Comparison of ENCODE assay signal across 8 cellular contexts in genomic region chr1:227234998-227235405, GRCh38.
A peak's percentile ranks its signal among the peaks of the same experiment; 100 is the strongest.
DNase-seq lines count a peak whose midpoint lies in the region; ATAC-seq, FAIRE-seq and TF ChIP-seq lines count a peak whose summit lies in the region.

No MANE protein-coding gene starts in this region.

- no peak overlapping the region for H3K4me3 ChIP-seq in bronchial epithelial cell (ENCODE audit: low read depth, low read length)

- no peaks in the 10 kb centered on the region for H3K36me3 ChIP-seq in bronchial epithelial cell (ENCODE audit: control insufficient read depth, insufficient read depth, low read length)

- DNase-seq in CMK (ENCODE audit: low read depth) (peak; percentile 59), NCI-H69 (lab: John Stamatoyannopoulos, UW) (peak; percentile 82), bronchial epithelial cell (ENCODE audit: low read depth) (peak; percentile 77), left kidney (ENCODE audit: low read depth, low spot score) (peak; percentile 82)
- no peak for DNase-seq in stimulated activated CD4-positive, alpha-beta T cell treated with anti-CD3 and anti-CD28 coated beads, Interleukin-12 subunit alpha, Interleukin-12 subunit beta, amount 100 ng/mL, for 4 hours

- ATAC-seq in GM19351 (IDR thresholded peaks at IDR 0.05; ENCODE audit: unreplicated experiment): peak; percentile 77
- ATAC-seq in GM18867 (IDR thresholded peaks at IDR 0.05; ENCODE audit: unreplicated experiment): no peak
- ATAC-seq in HG03520 (IDR thresholded peaks at IDR 0.05; ENCODE audit: unreplicated experiment): no peak

- no peaks in the 10 kb centered on the region for H3K27me3 ChIP-seq in bronchial epithelial cell (ENCODE audit: control insufficient read depth, insufficient read depth, low read length)

- peak; percentile 49 for TF ChIP-seq CTCF in bronchial epithelial cell (IDR thresholded peaks at IDR 0.05; ENCODE audit: insufficient read depth, low read length, severe bottlenecking)

- FAIRE-seq in bronchial epithelial cell (lab: Jason Lieb, UNC): no peak
